1 cellular context compared by ENCODE assay signal in the genomic region with DNA sequence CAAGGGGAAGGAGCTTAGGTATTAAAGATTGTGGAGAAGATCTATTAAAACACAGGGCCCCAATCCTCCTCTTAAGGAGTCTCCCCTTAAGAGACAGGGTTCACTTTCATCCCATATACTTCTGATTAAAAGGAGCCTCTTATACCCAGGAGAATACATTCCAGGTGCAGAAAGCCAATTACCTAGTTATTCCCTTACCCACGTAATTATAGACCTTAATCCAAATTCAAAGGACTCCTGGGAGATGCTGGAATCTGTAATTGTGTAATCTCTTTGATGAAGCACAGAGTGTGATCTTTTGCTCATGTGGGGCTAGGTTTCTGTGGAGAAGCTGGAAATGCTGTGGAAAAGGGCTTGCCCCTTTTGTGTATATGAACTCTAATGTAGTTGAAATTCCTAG.
TF ChIP-seq lines count a peak whose summit lies in the region.

No MANE protein-coding gene starts in this region.

TF ChIP-seq in IMR-90, 13 proteins besides CTCF, POLR2A, EP300 and RAD21 (continued from another document):
- TF ChIP-seq ELK1 (IDR thresholded peaks at IDR 0.05; ENCODE audit: borderline replicate concordance, low read depth, low read length) (no peak), MAFK (IDR thresholded peaks at IDR 0.05; ENCODE audit: low read depth, low read length) (no peak), CEBPB (IDR thresholded peaks at IDR 0.05; ENCODE audit: low read depth, low read length) (no peak), RCOR1 (IDR thresholded peaks at IDR 0.05; ENCODE audit: insufficient replicate concordance, low read length) (no peak), CHD1 (IDR thresholded peaks at IDR 0.05; ENCODE audit: low read depth, low read length) (no peak), NFE2L2 (IDR thresholded peaks at IDR 0.05; ENCODE audit: low read depth, low read length) (no peak), BHLHE40 (IDR thresholded peaks at IDR 0.05; ENCODE audit: low read depth, low read length) (no peak), MAZ (IDR thresholded peaks at IDR 0.05; ENCODE audit: borderline replicate concordance, low read depth, low read length) (no peak), RFX5 (IDR thresholded peaks at IDR 0.05; ENCODE audit: low read depth, low read length) (no peak), SMC3 (IDR thresholded peaks at IDR 0.05; ENCODE audit: low read depth, low read length) (no peak)
- TF ChIP-seq, protein P1, sequence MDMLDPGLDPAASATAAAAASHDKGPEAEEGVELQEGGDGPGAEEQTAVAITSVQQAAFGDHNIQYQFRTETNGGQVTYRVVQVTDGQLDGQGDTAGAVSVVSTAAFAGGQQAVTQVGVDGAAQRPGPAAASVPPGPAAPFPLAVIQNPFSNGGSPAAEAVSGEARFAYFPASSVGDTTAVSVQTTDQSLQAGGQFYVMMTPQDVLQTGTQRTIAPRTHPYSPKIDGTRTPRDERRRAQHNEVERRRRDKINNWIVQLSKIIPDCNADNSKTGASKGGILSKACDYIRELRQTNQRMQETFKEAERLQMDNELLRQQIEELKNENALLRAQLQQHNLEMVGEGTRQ (IDR thresholded peaks at IDR 0.05; ENCODE audit: low read depth, low read length), result no peak
